In genomic region chr17:82088838-82089722, GRCh38 we compare ENCODE assay signal across 14 cellular contexts. TPM values are rescaled to one million over a fixed set of nuclear protein-coding genes. Genes with fewer than 3 reads are reported as not detected.
DNase-seq lines count a peak whose midpoint lies in the region; ATAC-seq and TF ChIP-seq lines count a peak whose summit lies in the region.
"Had no signal": no experiment of that assay in that cellular context is flagged by ENCODE, and none has a peak within 500 bp of the region (broad histone marks: within the 10 kb centered on the region; RNA-seq: fewer than 3 reads in every experiment).

No MANE protein-coding gene starts in this region.

- peak; percentile 3 for DNase-seq in stimulated activated CD4-positive, alpha-beta T cell treated with anti-CD3 and anti-CD28 coated beads, Interleukin-15, amount 100 ng/mL, for 24 hours
- DNase-seq in stimulated activated CD4-positive, alpha-beta T cell treated with anti-CD3 and anti-CD28 coated beads, Interleukin-4, amount 100 ng/mL, for 24 hours = no peak
- DNase-seq in RWPE1 (ENCODE audit: low spot score) (no peak), left lobe of liver (ENCODE audit: low spot score) (peak; percentile 71), iPS-NIHi11 (ENCODE audit: low spot score) (no peak), substantia nigra (lab: John Stamatoyannopoulos, UW) (no peak)
- DNase-seq: AML-193, Karpas-422, NCI-H1436, NCI-H2029 treated with DMSO at 0.1 percent for 48 hours, NCI-H510A, NCI-H82 had no signal

- POLR2A ChIA-PET in RWPE1 (lab: Yijun Ruan, JAX; ENCODE audit: low non-redundant PET) = no interaction called here

- CTCF ChIA-PET in RWPE1 (lab: Yijun Ruan, JAX) = interaction anchor here (0.6 kb wide), 1 partner anchor 130 kb away, joined by 4 read pairs; no protein-coding TSS in a partner anchor

- peak; percentile 38 for ATAC-seq in left lobe of liver
- ATAC-seq in GM19328 (IDR thresholded peaks at IDR 0.05; ENCODE audit: unreplicated experiment) = no peak

- H3K27ac ChIP-seq in RWPE1 (peak overlapping the region; percentile 96), substantia nigra (ENCODE audit: low read depth, low read length, poor library complexity, severe bottlenecking) (no peak overlapping the region)
- H3K27ac ChIP-seq: SJSA1 had no signal

- TF ChIP-seq CTCF in RWPE1 (conservative IDR thresholded peaks at IDR 0.05; ENCODE audit: low read depth) = no peak

RNA-seq across cellular contexts. Expression of gene FASN, which starts 9.0 kb away (rescaled TPM):
- total RNA-seq in left lobe of liver = 267 TPM

RNA-seq across cellular contexts. Expression of gene DUS1L, which starts 23.5 kb away (rescaled TPM):
- total RNA-seq in left lobe of liver = 121 TPM

RNA-seq across cellular contexts. Expression of gene GPS1, which starts 37.4 kb away (rescaled TPM):
- total RNA-seq in left lobe of liver = 84.1 TPM

RNA-seq across cellular contexts. Expression of gene RFNG, which starts 37.5 kb away (rescaled TPM):
- 45.8 TPM for total RNA-seq in left lobe of liver

RNA-seq across cellular contexts. Expression of gene DCXR, which starts 51.6 kb away (rescaled TPM):
- total RNA-seq in left lobe of liver = 1,477 TPM

Comparison
In these comparisons a context has a peak if more than half of its experiments do, and no peak if none do; other contexts are left out.
1. DNase-seq: peak in stimulated activated CD4-positive, alpha-beta T cell treated with anti-CD3 and anti-CD28 coated beads, Interleukin-15, amount 100 ng/mL, for 24 hours (single experiment) and left lobe of liver (single experiment); none in stimulated activated CD4-positive, alpha-beta T cell treated with anti-CD3 and anti-CD28 coated beads, Interleukin-4, amount 100 ng/mL, for 24 hours (single experiment), RWPE1 (single experiment), iPS-NIHi11 (single experiment) and substantia nigra (0 of 49).